ENCODE assay signal across 10 cellular contexts in genomic region chr6:215335-216034, GRCh38.
DNase-seq lines count a peak whose midpoint lies in the region; ATAC-seq and TF ChIP-seq lines count a peak whose summit lies in the region.
"Had no signal": no experiment of that assay in that cellular context is flagged by ENCODE, and none has a peak within 500 bp of the region (broad histone marks: within the 10 kb centered on the region; RNA-seq: fewer than 3 reads in every experiment).

No MANE protein-coding gene starts in this region.

- no peak overlapping the region for H3K4me3 ChIP-seq in CD8-positive, alpha-beta memory T cell (ENCODE audit: low read length)
- H3K4me3 ChIP-seq in PC-3 (ENCODE audit: low read length) = no peak overlapping the region
- H3K4me3 ChIP-seq in hepatocyte = no peak overlapping the region
- no peak overlapping the region for H3K4me3 ChIP-seq in uterus

- POLR2A ChIA-PET in CD8-positive, alpha-beta memory T cell (lab: Charles Lee) = interaction anchor here (0.6 kb wide), 1 partner anchor 97 kb away, joined by 3 read pairs; no protein-coding TSS in a partner anchor
- POLR2A ChIA-PET in PC-3 (lab: Charles Lee; ENCODE audit: unreplicated experiment) = no interaction called here
- POLR2A ChIA-PET in naive thymus-derived CD8-positive, alpha-beta T cell (lab: Charles Lee) = interaction anchor here (0.6 kb wide), 1 partner anchor 75 kb away, joined by 3 read pairs; no protein-coding TSS in a partner anchor

- peaks cover 8% of the 10 kb centered on the region for H3K4me1 ChIP-seq in CD8-positive, alpha-beta memory T cell (ENCODE audit: insufficient read depth, low read length)
- H3K4me1 ChIP-seq in PC-3 (ENCODE audit: insufficient read depth, low read length) = peaks cover 25% of the 10 kb centered on the region
- H3K4me1 ChIP-seq in hepatocyte (ENCODE audit: insufficient read depth) = no peaks in the 10 kb centered on the region
- no peaks in the 10 kb centered on the region for H3K4me1 ChIP-seq in uterus

- H3K36me3 Mint-ChIP-seq in CD8-positive, alpha-beta memory T cell = no peaks in the 10 kb centered on the region
- no peaks in the 10 kb centered on the region for H3K36me3 Mint-ChIP-seq in naive thymus-derived CD8-positive, alpha-beta T cell

- CTCF ChIA-PET in CD8-positive, alpha-beta memory T cell (lab: Charles Lee) = interaction anchor here (1.0 to 2.4 kb wide), 3 partner anchors 10 to 44 kb away, joined by 3 to 14 read pairs (median 4); no protein-coding TSS in a partner anchor
- CTCF ChIA-PET in PC-3 (lab: Charles Lee) = interaction anchor here (1.0 kb wide), 1 partner anchor 27 kb away, joined by 4 read pairs; no protein-coding TSS in a partner anchor

- no peaks in the 10 kb centered on the region for H3K9me3 ChIP-seq in CD8-positive, alpha-beta memory T cell (ENCODE audit: low read length)
- H3K9me3 ChIP-seq in PC-3 (ENCODE audit: low read length) (no peaks in the 10 kb centered on the region), hepatocyte (ENCODE audit: low read depth) (no peaks in the 10 kb centered on the region), uterus (no peaks in the 10 kb centered on the region)

- H3K36me3 ChIP-seq in CD8-positive, alpha-beta memory T cell (ENCODE audit: insufficient read depth, low read length) = no peaks in the 10 kb centered on the region
- no peaks in the 10 kb centered on the region for H3K36me3 ChIP-seq in PC-3 (ENCODE audit: low read depth, low read length)
- H3K36me3 ChIP-seq in hepatocyte (replicated peaks; ENCODE audit: insufficient read depth, low read depth) = no peaks in the 10 kb centered on the region
- no peaks in the 10 kb centered on the region for H3K36me3 ChIP-seq in uterus

- peak; percentile 91 for ATAC-seq in PC-3
- ATAC-seq in naive thymus-derived CD8-positive, alpha-beta T cell = peak; percentile 46 to 48
- ATAC-seq: left colon had no signal

- BruUV-seq in PC-3 (replicated peaks; lab: Mats Ljungman, UMichigan) = no TSS peak

- no peaks in the 10 kb centered on the region for H3K27me3 ChIP-seq in CD8-positive, alpha-beta memory T cell (ENCODE audit: insufficient read depth, low read length, poor library complexity, severe bottlenecking)
- H3K27me3 ChIP-seq in PC-3 (ENCODE audit: low read length) = peaks cover 20% of the 10 kb centered on the region
- H3K27me3 ChIP-seq in hepatocyte = peaks cover 14% of the 10 kb centered on the region
- no peaks in the 10 kb centered on the region for H3K27me3 ChIP-seq in uterus

- no peaks in the 10 kb centered on the region for H3F3A ChIP-seq in PC-3 (ENCODE audit: low read length, unreplicated experiment)

- WGBS in hepatocyte (ENCODE audit: low lambda C conversion rate, missing lambda C conversion rate) = 76% methylated on average over 11 of the region's 11 CpGs

- peak overlapping the region in 6 of 7 donors; percentile 5 to 62 (median 35) for H3K4me3 Mint-ChIP-seq in CD8-positive, alpha-beta memory T cell
- no peak overlapping the region for H3K4me3 Mint-ChIP-seq in naive thymus-derived CD8-positive, alpha-beta T cell

- no peak for TF ChIP-seq POLR2A in uterus (IDR thresholded peaks at IDR 0.05)

- no peak overlapping the region for H3K9ac ChIP-seq in PC-3 (ENCODE audit: low read length)

- H3K4me1 Mint-ChIP-seq in CD8-positive, alpha-beta memory T cell = peaks cover 20 to 38% (median 21%) of the 10 kb centered on the region in 3 donors
- peaks cover 7 to 42% (median 14%) of the 10 kb centered on the region in 4 donors for H3K4me1 Mint-ChIP-seq in naive thymus-derived CD8-positive, alpha-beta T cell

- no peak for TF ChIP-seq CTCF in PC-3 (conservative IDR thresholded peaks at IDR 0.05; ENCODE audit: low read depth, low read length)
- no peak for TF ChIP-seq CTCF in hepatocyte (IDR thresholded peaks at IDR 0.05; ENCODE audit: poor library complexity)
- no peak for TF ChIP-seq CTCF in uterus (IDR thresholded peaks at IDR 0.05)

- intact Hi-C loops in PC-3 (cut with micrococcal nuclease) (no loop called here), uterus (cut with DNase I; ENCODE audit: low total_unique reads) (no loop called here)

- H3K79me2 ChIP-seq in PC-3 (ENCODE audit: low read length) = no peaks in the 10 kb centered on the region
- no peaks in the 10 kb centered on the region for H3K79me2 ChIP-seq in hepatocyte

- H2AFZ ChIP-seq in PC-3 (ENCODE audit: low read length) = no peak overlapping the region
- H2AFZ ChIP-seq in hepatocyte = no peak overlapping the region

- no peaks in the 10 kb centered on the region for H4K20me1 ChIP-seq in PC-3 (ENCODE audit: low read length)
- H4K20me1 ChIP-seq in hepatocyte (ENCODE audit: insufficient read depth, poor library complexity, severe bottlenecking) = no peaks in the 10 kb centered on the region

- peak overlapping the region; percentile 7 for H3K27ac ChIP-seq in CD8-positive, alpha-beta memory T cell (ENCODE audit: low read depth, low read length)
- H3K27ac ChIP-seq in PC-3 (ENCODE audit: low read length) = no peak overlapping the region
- H3K27ac ChIP-seq in hepatocyte = no peak overlapping the region
- H3K27ac ChIP-seq in uterus = no peak overlapping the region

- peak in 4 of 5 donors; percentile 29 to 83 (median 53) for DNase-seq in CD8-positive, alpha-beta memory T cell
- DNase-seq in PC-3 (peak; percentile 89), AG08396 (ENCODE audit: low spot score) (no peak), D341Med (ENCODE audit: low spot score) (no peak), hepatocyte (ENCODE audit: low spot score) (no peak), uterus (no peak)
- peak; percentile 55 for DNase-seq in activated T-helper 9 cell treated with anti-CD3 and anti-CD28 coated beads, Interleukin-2, amount 50 U/mL, for 16 hours (ENCODE audit: low read depth)
- DNase-seq in naive thymus-derived CD8-positive, alpha-beta T cell = peak in 1 of 10 donors; percentile 29
- DNase-seq: amniotic stem cell, left colon had no signal

- no peaks in the 10 kb centered on the region for H3K9me3 Mint-ChIP-seq in CD8-positive, alpha-beta memory T cell
- no peaks in the 10 kb centered on the region for H3K9me3 Mint-ChIP-seq in naive thymus-derived CD8-positive, alpha-beta T cell

- H3K9me2 ChIP-seq in PC-3 (replicated peaks; ENCODE audit: low read length) (no peaks in the 10 kb centered on the region), hepatocyte (replicated peaks; ENCODE audit: insufficient read depth) (no peaks in the 10 kb centered on the region)

- H3K27ac Mint-ChIP-seq in CD8-positive, alpha-beta memory T cell = peak overlapping the region; percentile 11 to 79 (median 53)
- H3K27ac Mint-ChIP-seq in naive thymus-derived CD8-positive, alpha-beta T cell = peak overlapping the region in 3 of 10 donors; percentile 2 to 70 (median 63)

- H3K4me2 ChIP-seq in PC-3 (ENCODE audit: low read length) = peak overlapping the region; percentile 28
- no peak overlapping the region for H3K4me2 ChIP-seq in hepatocyte

- peaks cover 0 to 5% of the 10 kb centered on the region in 2 donors for H3K27me3 Mint-ChIP-seq in CD8-positive, alpha-beta memory T cell
- H3K27me3 Mint-ChIP-seq in naive thymus-derived CD8-positive, alpha-beta T cell = no peaks in the 10 kb centered on the region

Comparison
In these comparisons a context has a peak if more than half of its experiments do, and no peak if none do; other contexts are left out.
1. DNase-seq: peak in CD8-positive, alpha-beta memory T cell (4 of 5), PC-3 (single experiment) and activated T-helper 9 cell treated with anti-CD3 and anti-CD28 coated beads, Interleukin-2, amount 50 U/mL, for 16 hours (single experiment); none in AG08396 (single experiment), D341Med (single experiment), hepatocyte (single experiment) and uterus (0 of 2).
2. H3K4me3 Mint-ChIP-seq: peak in CD8-positive, alpha-beta memory T cell (6 of 7); none in naive thymus-derived CD8-positive, alpha-beta T cell (0 of 10).